In genomic region chr1:54668567-54668966, GRCh38 we compare ENCODE assay signal across 16 cellular contexts. TPM values are rescaled to one million over a fixed set of nuclear protein-coding genes. Genes with fewer than 3 reads are reported as not detected.
DNase-seq lines count a peak whose midpoint lies in the region; ATAC-seq, FAIRE-seq and TF ChIP-seq lines count a peak whose summit lies in the region.
"Had no signal": no experiment of that assay in that cellular context is flagged by ENCODE, and none has a peak within 500 bp of the region (broad histone marks: within the 10 kb centered on the region; RNA-seq: fewer than 3 reads in every experiment).

No MANE protein-coding gene starts in this region.

- H2BK5ac ChIP-seq in mesendoderm (ENCODE audit: low read length): no peak overlapping the region

- no peak for TF ChIP-seq RAD21 in K562 (CRISPR knock-in tag; conservative IDR thresholded peaks at IDR 0.05 in 1 of 2, IDR thresholded peaks at IDR 0.05 in 1 of 2)

- POLR2A ChIA-PET in K562 (lab: Yijun Ruan, JAX): no interaction called here

- H3K4me2 ChIP-seq in K562 (ENCODE audit: insufficient read depth, low read length): no peak overlapping the region
- no peak overlapping the region for H3K4me2 ChIP-seq in mesendoderm (ENCODE audit: low read length)

- peak overlapping the region; percentile 24 for H3K23ac ChIP-seq in mesendoderm (ENCODE audit: low read length)

- H3K9ac ChIP-seq in K562 (ENCODE audit: insufficient read depth in 1 of 2, low read depth in 2 of 2, low read length in 2 of 2): no peak overlapping the region
- H3K9ac ChIP-seq in mesendoderm (ENCODE audit: low read length): no peak overlapping the region

- no peaks in the 10 kb centered on the region for H3K9me3 ChIP-seq in K562 (replicated peaks; ENCODE audit: control insufficient read depth, insufficient read depth, low read depth, low read length)
- H3K9me3 ChIP-seq: BE2C had no signal

- no peaks in the 10 kb centered on the region for H3K4me1 ChIP-seq in K562 (replicated peaks in 1 of 2; ENCODE audit: control insufficient read depth in 2 of 2, insufficient read depth in 2 of 2, low read length in 2 of 2)
- no peaks in the 10 kb centered on the region for H3K4me1 ChIP-seq in mesendoderm (ENCODE audit: control insufficient read depth, low read depth, low read length)
- H3K4me1 ChIP-seq: BE2C had no signal

- H3K36me3 ChIP-seq in H7 (replicated peaks; ENCODE audit: control insufficient read depth, insufficient read depth, low read length) (no peaks in the 10 kb centered on the region), K562 (ENCODE audit: control insufficient read depth, insufficient read depth, low read length) (no peaks in the 10 kb centered on the region), mesendoderm (ENCODE audit: control insufficient read depth, insufficient read depth, low read length) (no peaks in the 10 kb centered on the region)
- H3K36me3 ChIP-seq: BE2C had no signal

- TF ChIP-seq EP300 in K562 (IDR thresholded peaks at IDR 0.05; ENCODE audit: low read length): no peak

- H3K27me3 ChIP-seq in H7 (ENCODE audit: control insufficient read depth, insufficient read depth, low read length) (peaks cover 1% of the 10 kb centered on the region; the same call in 1 of the 2 replicates), K562 (ENCODE audit: control insufficient read depth in 2 of 2, insufficient read depth in 2 of 2, low read length in 2 of 2) (peaks cover 10 to 12% of the 10 kb centered on the region in 2 experiments; a peak in 4 of 5 replicates), mesendoderm (ENCODE audit: insufficient read depth, low read length, poor library complexity) (no peaks in the 10 kb centered on the region)
- H3K27me3 ChIP-seq: BE2C had no signal

- H2AK5ac ChIP-seq in mesendoderm (ENCODE audit: low read length): no peak overlapping the region

- no peak for FAIRE-seq in K562 (lab: Jason Lieb, UNC)
- FAIRE-seq: A204.1, H54 had no signal

- 3% methylated on average over 2 of the region's 2 CpGs for WGBS in K562 (ENCODE audit: insufficient coverage, low coverage, missing lambda C conversion rate)
- no CpG with 5 or more reads among the region's 2 CpGs for WGBS in mesendoderm (ENCODE audit: extremely low coverage, insufficient coverage, low lambda C conversion rate)

- H3K79me2 ChIP-seq in K562 (ENCODE audit: control insufficient read depth, insufficient read depth, low read length): no peaks in the 10 kb centered on the region
- no peaks in the 10 kb centered on the region for H3K79me2 ChIP-seq in mesendoderm (ENCODE audit: control insufficient read depth, insufficient read depth, low read length)

- BruUV-seq in K562 (replicated peaks; lab: Mats Ljungman, UMichigan): no TSS peak

- no peak overlapping the region for H4K5ac ChIP-seq in mesendoderm (ENCODE audit: low read length)

- TF ChIP-seq CTCF in NB4 (IDR thresholded peaks at IDR 0.05; ENCODE audit: low read depth, low read length): peak; percentile 8
- peak; percentile 21 to 31 (median 27); a peak in 3 of 6 replicates for TF ChIP-seq CTCF in K562 (IDR thresholded peaks at IDR 0.05 in 2 of 3, conservative IDR thresholded peaks at IDR 0.05 in 1 of 3; ENCODE audit: insufficient read depth in 2 of 3, low read depth in 1 of 3, low read length in 3 of 3)

- no peak overlapping the region for H3K4ac ChIP-seq in mesendoderm (ENCODE audit: low read depth, low read length)

- H4K8ac ChIP-seq in mesendoderm (ENCODE audit: low read depth, low read length): no peak overlapping the region

- in situ Hi-C loops in K562 (cut with MboI): loop anchor here (5.0 kb wide), 1 partner anchor 124 kb away; no protein-coding TSS in a partner anchor

- H3K27ac ChIP-seq in K562 (ENCODE audit: extremely low read depth, low read depth, low read length) (no peak overlapping the region), mesendoderm (ENCODE audit: low read depth, low read length) (no peak overlapping the region)
- H3K27ac ChIP-seq: C4-2B had no signal

- H4K20me1 ChIP-seq in K562 (replicated peaks; ENCODE audit: control insufficient read depth, insufficient read depth, low read length): 0 out of 2 replicates have a peak, but pooled peaks cover 12% of the 10 kb centered on the region

- peak; percentile 24; the same call in 1 of the 3 replicates for ATAC-seq in K562

- CTCF ChIA-PET in K562 (lab: Yijun Ruan, JAX; ENCODE audit: low intra/inter-chr PET ratio): no interaction called here

- TF ChIP-seq POLR2A in NB4 (IDR thresholded peaks at IDR 0.05; ENCODE audit: extremely low read depth, insufficient read length) (no peak), K562 (conservative IDR thresholded peaks at IDR 0.05) (no peak)

- H3K18ac ChIP-seq in mesendoderm (ENCODE audit: low read length): no peak overlapping the region

- no peak overlapping the region for H3K56ac ChIP-seq in mesendoderm (ENCODE audit: low read length)

- H2BK120ac ChIP-seq in mesendoderm (ENCODE audit: low read depth, low read length): no peak overlapping the region

- no peaks in the 10 kb centered on the region for H3K79me1 ChIP-seq in mesendoderm (ENCODE audit: low read length)

- no peak overlapping the region for H2BK15ac ChIP-seq in mesendoderm (replicated peaks; ENCODE audit: low read depth)

- peaks cover 3% of the 10 kb centered on the region for H3K9me1 ChIP-seq in K562 (ENCODE audit: control insufficient read depth, insufficient read depth, low read length)

- intact Hi-C loops in K562 (cut with micrococcal nuclease): loop anchor here (10.0 kb wide), 1 partner anchor 544 kb away; no protein-coding TSS in a partner anchor

- no peak overlapping the region for H3K4me3 ChIP-seq in H7 (ENCODE audit: insufficient read depth, low read depth, low read length)
- no peak overlapping the region for H3K4me3 ChIP-seq in NB4 (ENCODE audit: low read depth, low read length)
- H3K4me3 ChIP-seq in K562: no peak overlapping the region
- H3K4me3 ChIP-seq in mesendoderm (ENCODE audit: low read length): no peak overlapping the region

- H2AFZ ChIP-seq in K562 (ENCODE audit: low read depth, low read length): no peak overlapping the region

- peak; percentile 55 for DNase-seq in H7
- DNase-seq in NB4 (ENCODE audit: low read depth): peak; percentile 17
- no peak for DNase-seq in K562 (ENCODE audit: extremely low read depth in 1 of 4, low spot score in 3 of 4)
- peak; percentile 39 for DNase-seq in mesendoderm
- DNase-seq in activated CD4-positive, alpha-beta T cell treated with anti-CD3 and anti-CD28 coated beads, Interleukin-2, amount 50 U/mL, for 48 hours: no peak
- DNase-seq in central memory CD4-positive, alpha-beta T cell: no peak
- no peak for DNase-seq in AG20443 (ENCODE audit: low spot score)
- DNase-seq: BE2C; CD4-positive, alpha-beta memory T cell; DMS153; DND-41; GDM1 had no signal

RNA-seq across cellular contexts. Expression of gene MROH7, which starts 27.0 kb away (rescaled TPM):
- total RNA-seq in H7 (2014; rRNA removed; shearing (Covaris generic)): 0.03 and 0.18 TPM in 2 replicates
- total RNA-seq in K562 (2011; cell fraction: chromatin; rRNA removed; ENCODE audit: low replicate concordance): not detected in 2 replicates
- total RNA-seq in K562 (2011; cell fraction: nucleolus; rRNA removed): not detected in 2 replicates
- not detected in 2 replicates for total RNA-seq in K562 (2011; cell fraction: nucleoplasm; rRNA removed)
- total RNA-seq in K562 (2014; rRNA removed) (not detected in 2 replicates), K562 (2014; rRNA removed; fragmentation: Illumina TruSeq; extraction: Trizol) (not detected in 2 replicates), K562 (2015; rRNA removed; fragmentation: Illumina TruSeq; extraction: Trizol) (not detected in 2 replicates), K562 (2021) (not detected in 2 replicates)
- polyA plus RNA-seq in K562 (2011; rRNA removed) (0.03 TPM in 1 of 2 replicates, not detected in the other), K562 (2014; fragmentation: Illumina TruSeq; extraction: Trizol) (not detected in 2 replicates), K562 (2014; fragmentation: Nextera tagmentation; extraction: Ambion mirVana) (not detected), K562 (2014; rRNA removed) (not detected in 2 replicates)
- 0.01 TPM in 1 of 2 replicates, not detected in the other for polyA plus RNA-seq in K562 (2011; cell fraction: cytosol; rRNA removed)
- polyA plus RNA-seq in K562 (2011; cell fraction: nucleus; rRNA removed): 0.48 TPM in 1 of 2 replicates, not detected in the other
- 0.04 TPM in 1 of 2 replicates, not detected in the other for polyA plus RNA-seq in K562 (2012)
- polyA minus RNA-seq in K562 (2011; rRNA and poly(A)+ RNA removed): 0.24 TPM in 1 of 2 replicates, not detected in the other
- polyA minus RNA-seq in K562 (2011; cell fraction: cytosol; rRNA and poly(A)+ RNA removed): not detected in 2 replicates
- 0.33 TPM in 1 of 2 replicates, not detected in the other for polyA minus RNA-seq in K562 (2011; cell fraction: nucleus; rRNA and poly(A)+ RNA removed)
- 0.03 TPM for polyA plus RNA-seq in mesendoderm (2013, experiment 1 of 2)
- 0.01 TPM for polyA plus RNA-seq in mesendoderm (2013, experiment 2 of 2)
- polyA plus RNA-seq: CD4-positive, alpha-beta memory T cell had no signal

RNA-seq across cellular contexts. Expression of gene FAM151A, which starts 45.2 kb away (rescaled TPM):
- total RNA-seq in H7 (2014; rRNA removed; shearing (Covaris generic)): not detected in 2 replicates
- not detected in 2 replicates for total RNA-seq in K562 (2011; cell fraction: chromatin; rRNA removed; ENCODE audit: low replicate concordance)
- not detected in 2 replicates for total RNA-seq in K562 (2011; cell fraction: nucleolus; rRNA removed)
- not detected in 2 replicates for total RNA-seq in K562 (2011; cell fraction: nucleoplasm; rRNA removed)
- total RNA-seq in K562 (2014; rRNA removed) (not detected in 2 replicates), K562 (2014; rRNA removed; fragmentation: Illumina TruSeq; extraction: Trizol) (not detected in 2 replicates), K562 (2015; rRNA removed; fragmentation: Illumina TruSeq; extraction: Trizol) (not detected in 2 replicates), K562 (2021) (not detected in 2 replicates)
- polyA plus RNA-seq in K562 (2011; rRNA removed) (not detected in 2 replicates), K562 (2014; fragmentation: Illumina TruSeq; extraction: Trizol) (not detected in 2 replicates), K562 (2014; fragmentation: Nextera tagmentation; extraction: Ambion mirVana) (not detected), K562 (2014; rRNA removed) (not detected in 2 replicates)
- polyA plus RNA-seq in K562 (2011; cell fraction: cytosol; rRNA removed): 0.04 TPM in 1 of 2 replicates, not detected in the other
- polyA plus RNA-seq in K562 (2011; cell fraction: nucleus; rRNA removed): not detected in 2 replicates
- polyA plus RNA-seq in K562 (2012): not detected in 2 replicates
- polyA minus RNA-seq in K562 (2011; rRNA and poly(A)+ RNA removed): not detected in 2 replicates
- not detected in 2 replicates for polyA minus RNA-seq in K562 (2011; cell fraction: cytosol; rRNA and poly(A)+ RNA removed)
- polyA minus RNA-seq in K562 (2011; cell fraction: nucleus; rRNA and poly(A)+ RNA removed): not detected in 2 replicates
- not detected for polyA plus RNA-seq in mesendoderm (2013, experiment 1 of 2)
- not detected for polyA plus RNA-seq in mesendoderm (2013, experiment 2 of 2)
- total RNA-seq: CD4-positive, alpha-beta memory T cell; HT-29 had no signal
- polyA plus RNA-seq: CD4-positive, alpha-beta memory T cell had no signal

RNA-seq across cellular contexts. Expression of gene TTC4, which starts 47.1 kb away (rescaled TPM):
- 35.8 and 37.3 TPM in 2 replicates for total RNA-seq in H7 (2014; rRNA removed; shearing (Covaris generic))
- 47.2 and 56.1 TPM in 2 replicates for total RNA-seq in K562 (2011; cell fraction: chromatin; rRNA removed; ENCODE audit: low replicate concordance)
- 26.2 and 29.2 TPM in 2 replicates for total RNA-seq in K562 (2011; cell fraction: nucleolus; rRNA removed)
- total RNA-seq in K562 (2011; cell fraction: nucleoplasm; rRNA removed): 46.0 and 51.2 TPM in 2 replicates
- total RNA-seq in K562 (2014; rRNA removed) (36.3 and 41.1 TPM in 2 replicates), K562 (2014; rRNA removed; fragmentation: Illumina TruSeq; extraction: Trizol) (66.7 and 68.3 TPM in 2 replicates), K562 (2015; rRNA removed; fragmentation: Illumina TruSeq; extraction: Trizol) (66.3 and 76.3 TPM in 2 replicates), K562 (2021) (42.6 and 42.8 TPM in 2 replicates)
- polyA plus RNA-seq in K562 (2011; rRNA removed) (47.8 and 54.1 TPM in 2 replicates), K562 (2014; fragmentation: Illumina TruSeq; extraction: Trizol) (52.4 and 69.9 TPM in 2 replicates), K562 (2014; fragmentation: Nextera tagmentation; extraction: Ambion mirVana) (100 to 1,000 TPM in 1 of 2 experiments, 10 to 100 TPM in 1; 46.1 to 111 TPM), K562 (2014; rRNA removed) (41.5 and 45.3 TPM in 2 replicates)
- polyA plus RNA-seq in K562 (2011; cell fraction: cytosol; rRNA removed): 36.0 and 44.3 TPM in 2 replicates
- 28.6 and 31.9 TPM in 2 replicates for polyA plus RNA-seq in K562 (2011; cell fraction: nucleus; rRNA removed)
- polyA plus RNA-seq in K562 (2012): 23.3 and 38.7 TPM in 2 replicates
- 41.2 and 45.3 TPM in 2 replicates for polyA minus RNA-seq in K562 (2011; rRNA and poly(A)+ RNA removed)
- polyA minus RNA-seq in K562 (2011; cell fraction: cytosol; rRNA and poly(A)+ RNA removed): 15.5 and 18.8 TPM in 2 replicates
- 25.7 and 43.5 TPM in 2 replicates for polyA minus RNA-seq in K562 (2011; cell fraction: nucleus; rRNA and poly(A)+ RNA removed)
- polyA plus RNA-seq in mesendoderm (2013, experiment 1 of 2): 26.0 TPM
- 26.5 TPM for polyA plus RNA-seq in mesendoderm (2013, experiment 2 of 2)

Comparison
In these comparisons a context has a peak if more than half of its experiments do, and no peak if none do; other contexts are left out.
1. DNase-seq: peak in H7 (single experiment), NB4 (single experiment) and mesendoderm (single experiment); none in K562 (0 of 4), activated CD4-positive, alpha-beta T cell treated with anti-CD3 and anti-CD28 coated beads, Interleukin-2, amount 50 U/mL, for 48 hours (0 of 2), central memory CD4-positive, alpha-beta T cell (single experiment) and AG20443 (single experiment).